17 cellular contexts compared by ENCODE assay signal in genomic region chr6:151441390-151442166, GRCh38. TPM values are rescaled to one million over a fixed set of nuclear protein-coding genes. Genes with fewer than 3 reads are reported as not detected.
DNase-seq lines count a peak whose midpoint lies in the region; ATAC-seq and TF ChIP-seq lines count a peak whose summit lies in the region.
"Had no signal": no experiment of that assay in that cellular context is flagged by ENCODE, and none has a peak within 500 bp of the region (broad histone marks: within the 10 kb centered on the region; RNA-seq: fewer than 3 reads in every experiment).

No MANE protein-coding gene starts in this region.

- CTCF ChIA-PET in CD8-positive, alpha-beta memory T cell (lab: Charles Lee), result interaction anchor here (1.0 to 2.6 kb wide), 7 partner anchors 9 to 58 kb away, joined by 3 to 7 read pairs (median 3); partner anchors contain the start of genes RMND1 and ZBTB2

- H3K4me1 Mint-ChIP-seq in CD8-positive, alpha-beta memory T cell, result peaks cover 30 to 76% (median 32%) of the 10 kb centered on the region in 3 donors
- H3K4me1 Mint-ChIP-seq in endodermal cell, result peaks cover 40% of the 10 kb centered on the region
- peaks cover 24% of the 10 kb centered on the region for H3K4me1 Mint-ChIP-seq in progenitor cell of endocrine pancreas (ENCODE audit: low read depth)

- no peak overlapping the region for H3K27ac ChIP-seq in CD8-positive, alpha-beta memory T cell (ENCODE audit: low read depth, low read length)
- no peak overlapping the region for H3K27ac ChIP-seq in endodermal cell (ENCODE audit: low read depth, low read length)
- H3K27ac ChIP-seq: gastroesophageal sphincter, upper lobe of left lung had no signal

- ATAC-seq in HG03064 (IDR thresholded peaks at IDR 0.05; ENCODE audit: low read depth, unreplicated experiment) (peak; percentile 7), HG02973 (IDR thresholded peaks at IDR 0.05; ENCODE audit: unreplicated experiment) (no peak), HG03439 (IDR thresholded peaks at IDR 0.05; ENCODE audit: unreplicated experiment) (no peak), GM21723 (IDR thresholded peaks at IDR 0.05; ENCODE audit: unreplicated experiment) (no peak)
- ATAC-seq: gastroesophageal sphincter; stimulated activated naive B cell treated with anti-CD40 and anti-IgM and Interleukin-4, amounts not matched to agents 10 μg/mL and 1 μg/mL and 100 μg/mL, for 72 hours had no signal

- peak overlapping the region in 5 of 8 donors; percentile 30 to 69 (median 52) for H3K27ac Mint-ChIP-seq in CD8-positive, alpha-beta memory T cell
- H3K27ac Mint-ChIP-seq in endodermal cell (peak overlapping the region; percentile 87), progenitor cell of endocrine pancreas (peak overlapping the region; percentile 29)
- H3K27ac Mint-ChIP-seq: stimulated activated naive B cell treated with anti-CD40 and anti-IgM and Interleukin-4, amounts not matched to agents 10 μg/mL and 1 μg/mL and 100 μg/mL, for 72 hours had no signal

- H3K9me3 ChIP-seq in CD8-positive, alpha-beta memory T cell (ENCODE audit: low read length), result no peaks in the 10 kb centered on the region
- H3K9me3 ChIP-seq in endodermal cell (ENCODE audit: control insufficient read depth, low read length), result no peaks in the 10 kb centered on the region
- H3K9me3 ChIP-seq: gastroesophageal sphincter, upper lobe of left lung had no signal

- no peaks in the 10 kb centered on the region for H3K27me3 ChIP-seq in CD8-positive, alpha-beta memory T cell (ENCODE audit: insufficient read depth, low read length, poor library complexity, severe bottlenecking)
- H3K27me3 ChIP-seq in endodermal cell (ENCODE audit: control insufficient read depth, insufficient read depth, low read length, poor library complexity, severe bottlenecking), result no peaks in the 10 kb centered on the region
- H3K27me3 ChIP-seq: gastroesophageal sphincter, upper lobe of left lung had no signal

- no peaks in the 10 kb centered on the region for H3K9me3 Mint-ChIP-seq in CD8-positive, alpha-beta memory T cell
- no peaks in the 10 kb centered on the region for H3K9me3 Mint-ChIP-seq in endodermal cell
- no peaks in the 10 kb centered on the region for H3K9me3 Mint-ChIP-seq in progenitor cell of endocrine pancreas (ENCODE audit: low read depth)
- H3K9me3 Mint-ChIP-seq: stimulated activated naive B cell treated with anti-CD40 and anti-IgM and Interleukin-4, amounts not matched to agents 10 μg/mL and 1 μg/mL and 100 μg/mL, for 72 hours had no signal

- no peak overlapping the region for H3K9ac ChIP-seq in endodermal cell (ENCODE audit: extremely low read depth, low read length, poor library complexity, severe bottlenecking)

- H3K36me3 ChIP-seq in CD8-positive, alpha-beta memory T cell (ENCODE audit: insufficient read depth, low read length), result peaks cover 3% of the 10 kb centered on the region
- peaks cover 80% of the 10 kb centered on the region for H3K36me3 ChIP-seq in endodermal cell (ENCODE audit: control insufficient read depth, insufficient read depth, low read length)
- H3K36me3 ChIP-seq: gastroesophageal sphincter had no signal

- no peak overlapping the region for H3K4me3 ChIP-seq in CD8-positive, alpha-beta memory T cell (ENCODE audit: low read length)
- peak overlapping the region; percentile 58 for H3K4me3 ChIP-seq in endodermal cell (ENCODE audit: low read length)
- H3K4me3 ChIP-seq: gastroesophageal sphincter, upper lobe of left lung had no signal

- DNase-seq in CD8-positive, alpha-beta memory T cell, result no peak
- DNase-seq in endodermal cell (no peak), progenitor cell of endocrine pancreas (ENCODE audit: low spot score, unreplicated experiment) (no peak), kidney tubule cell (ENCODE audit: low spot score) (no peak)
- DNase-seq: activated CD4-positive, alpha-beta T cell treated with anti-CD3 and anti-CD28 coated beads for 1 hour; activated naive CD4-positive, alpha-beta T cell; mammary epithelial cell; NCI-H1417 treated with DMSO at 0.1 percent for 48 hours; NCI-H2171; stimulated activated naive B cell treated with anti-CD40 and anti-IgM and Interleukin-4, amounts not matched to agents 10 μg/mL and 1 μg/mL and 100 μg/mL, for 72 hours; T1000; upper lobe of left lung had no signal

- no peak for TF ChIP-seq CTCF in endodermal cell (conservative IDR thresholded peaks at IDR 0.05)
- TF ChIP-seq CTCF in progenitor cell of endocrine pancreas (IDR thresholded peaks at IDR 0.05; ENCODE audit: unreplicated experiment), result no peak

- POLR2A ChIA-PET in CD8-positive, alpha-beta memory T cell (lab: Charles Lee), result no interaction called here

- no peak overlapping the region for H3K4me3 Mint-ChIP-seq in CD8-positive, alpha-beta memory T cell
- H3K4me3 Mint-ChIP-seq in endodermal cell (peak overlapping the region; percentile 38), progenitor cell of endocrine pancreas (ENCODE audit: low read depth) (peak overlapping the region; percentile 49)
- H3K4me3 Mint-ChIP-seq: stimulated activated naive B cell treated with anti-CD40 and anti-IgM and Interleukin-4, amounts not matched to agents 10 μg/mL and 1 μg/mL and 100 μg/mL, for 72 hours had no signal

- H3K4me1 ChIP-seq in CD8-positive, alpha-beta memory T cell (ENCODE audit: insufficient read depth, low read length), result peaks cover 17% of the 10 kb centered on the region
- peaks cover 9% of the 10 kb centered on the region for H3K4me1 ChIP-seq in endodermal cell (ENCODE audit: control insufficient read depth, insufficient read depth, low read length)

- peaks cover 0 to 42% (median 8%) of the 10 kb centered on the region in 3 donors for H3K36me3 Mint-ChIP-seq in CD8-positive, alpha-beta memory T cell
- peaks cover 51% of the 10 kb centered on the region for H3K36me3 Mint-ChIP-seq in endodermal cell (ENCODE audit: low read depth)
- peaks cover 13% of the 10 kb centered on the region for H3K36me3 Mint-ChIP-seq in progenitor cell of endocrine pancreas (ENCODE audit: insufficient read depth)

- no peaks in the 10 kb centered on the region for H3K27me3 Mint-ChIP-seq in CD8-positive, alpha-beta memory T cell
- no peaks in the 10 kb centered on the region for H3K27me3 Mint-ChIP-seq in endodermal cell (ENCODE audit: insufficient read depth)
- H3K27me3 Mint-ChIP-seq in progenitor cell of endocrine pancreas, result no peaks in the 10 kb centered on the region
- H3K27me3 Mint-ChIP-seq: stimulated activated naive B cell treated with anti-CD40 and anti-IgM and Interleukin-4, amounts not matched to agents 10 μg/mL and 1 μg/mL and 100 μg/mL, for 72 hours had no signal

- WGBS in endodermal cell (ENCODE audit: insufficient coverage in 1 of 2, insufficient read length in 1 of 2), 2 experiments, result 67% methylated on average over 3 of the region's 3 CpGs; no CpG with 5 or more reads in 1 of the 2 experiments

RNA-seq across cellular contexts. Expression of gene RMND1, which starts 10.3 kb away (rescaled TPM):
- 10 to 100 TPM; 24.5 to 25.6 TPM for total RNA-seq in CD8-positive, alpha-beta memory T cell
- 10.4 TPM for polyA plus RNA-seq in CD8-positive, alpha-beta memory T cell
- total RNA-seq in endodermal cell (10 to 100 TPM; 40.8 to 45.4 TPM), progenitor cell of endocrine pancreas (38.5 and 40.2 TPM in 2 replicates)
- 31.9 TPM for polyA plus RNA-seq in endodermal cell (2013, experiment 1 of 2)
- polyA plus RNA-seq in endodermal cell (2013, experiment 2 of 2), result 32.7 TPM

RNA-seq across cellular contexts. Expression of gene ZBTB2, which starts 50.2 kb away (rescaled TPM):
- 10 to 100 TPM; 23.4 to 24.3 TPM for total RNA-seq in CD8-positive, alpha-beta memory T cell
- polyA plus RNA-seq in CD8-positive, alpha-beta memory T cell, result 24.0 TPM
- total RNA-seq in endodermal cell (10 to 100 TPM; 11.4 to 15.2 TPM), progenitor cell of endocrine pancreas (14.4 and 15.2 TPM in 2 replicates)
- 11.3 TPM for polyA plus RNA-seq in endodermal cell (2013, experiment 1 of 2)
- 11.1 TPM for polyA plus RNA-seq in endodermal cell (2013, experiment 2 of 2)

RNA-seq across cellular contexts. Expression of gene CCDC170, which starts 52.2 kb away (rescaled TPM):
- not detected for total RNA-seq in CD8-positive, alpha-beta memory T cell
- polyA plus RNA-seq in CD8-positive, alpha-beta memory T cell, result not detected
- total RNA-seq in endodermal cell, result 1 to 10 TPM; 2.2 to 4.1 TPM
- polyA plus RNA-seq in endodermal cell (2013, experiment 1 of 2), result 0.46 TPM
- 1.2 TPM for polyA plus RNA-seq in endodermal cell (2013, experiment 2 of 2)
- 0.22 TPM in 1 of 2 replicates, not detected in the other for total RNA-seq in progenitor cell of endocrine pancreas
- total RNA-seq: mammary epithelial cell had no signal

Comparison
In these comparisons a context has a peak if more than half of its experiments do, and no peak if none do; other contexts are left out.
1. H3K27ac Mint-ChIP-seq: peak in every context shown above with its lines; median percentile 87 in endodermal cell; 52 in CD8-positive, alpha-beta memory T cell; 29 in progenitor cell of endocrine pancreas.
2. H3K4me3 Mint-ChIP-seq: peak in endodermal cell (single experiment) and progenitor cell of endocrine pancreas (single experiment); none in CD8-positive, alpha-beta memory T cell (0 of 7).